Comparison of ENCODE assay signal across 11 cellular contexts in genomic region chr4:17616283-17616682, GRCh38. TPM values are rescaled to one million over a fixed set of nuclear protein-coding genes. Genes with fewer than 3 reads are reported as not detected.
DNase-seq lines count a peak whose midpoint lies in the region; ATAC-seq, FAIRE-seq and TF ChIP-seq lines count a peak whose summit lies in the region.
"Had no signal": no experiment of that assay in that cellular context is flagged by ENCODE, and none has a peak within 500 bp of the region (broad histone marks: within the 10 kb centered on the region; RNA-seq: fewer than 3 reads in every experiment).

No MANE protein-coding gene starts in this region.

- H3K4ac ChIP-seq in mesendoderm (ENCODE audit: low read depth, low read length) = no peak overlapping the region

- H3K27ac ChIP-seq in HepG2 (ENCODE audit: extremely low read length, insufficient read depth, low read length) (no peak overlapping the region), right lobe of liver (no peak overlapping the region), GM12878 (ENCODE audit: control insufficient read depth, insufficient read depth) (no peak overlapping the region), mesendoderm (ENCODE audit: low read depth, low read length) (no peak overlapping the region)
- H3K27ac ChIP-seq: C4-2B had no signal

- H3K79me2 ChIP-seq in HepG2 (ENCODE audit: insufficient read depth, low read length) (peaks cover 61% of the 10 kb centered on the region), GM12878 (ENCODE audit: control insufficient read depth, insufficient read depth, low read length) (peaks cover 47% of the 10 kb centered on the region), mesendoderm (ENCODE audit: control insufficient read depth, insufficient read depth, low read length) (peaks cover 44% of the 10 kb centered on the region)

- H3K4me1 ChIP-seq in HepG2 (ENCODE audit: insufficient read depth, low read length) (peaks cover 40% of the 10 kb centered on the region), right lobe of liver (peaks cover 0 to 16% (median 6%) of the 10 kb centered on the region in 4 donors), GM12878 (ENCODE audit: control insufficient read depth, insufficient read depth, low read length) (peaks cover 6% of the 10 kb centered on the region; the same call in 1 of the 2 replicates), mesendoderm (ENCODE audit: control insufficient read depth, low read depth, low read length) (no peaks in the 10 kb centered on the region)

- BruUV-seq in HepG2 (replicated peaks; lab: Mats Ljungman, UMichigan) (TSS peak; percentile 46), GM12878 (replicated peaks; lab: Mats Ljungman, UMichigan) (TSS peak; percentile 58)

- TF ChIP-seq EP300 in HepG2 (IDR thresholded peaks at IDR 0.05; ENCODE audit: low read depth in 2 of 2, low read length in 2 of 2) (no peak), HepG2 (CRISPR knock-in tag; IDR thresholded peaks at IDR 0.05; ENCODE audit: borderline replicate concordance) (no peak), GM12878 (IDR thresholded peaks at IDR 0.05; ENCODE audit: borderline replicate concordance in 1 of 2, control insufficient read depth in 1 of 2, low read depth in 2 of 2, low read length in 2 of 2) (no peak)

- no peak overlapping the region for H2AK5ac ChIP-seq in mesendoderm (ENCODE audit: low read length)

- H3K56ac ChIP-seq in mesendoderm (ENCODE audit: low read length) = no peak overlapping the region

- H3K18ac ChIP-seq in mesendoderm (ENCODE audit: low read length) = no peak overlapping the region

- peaks cover 11 to 40% of the 10 kb centered on the region in 2 experiments for H3K36me3 ChIP-seq in HepG2 (replicated peaks in 1 of 2; ENCODE audit: control insufficient read depth in 1 of 2, insufficient read depth in 2 of 2, low read length in 2 of 2)
- H3K36me3 ChIP-seq in right lobe of liver = peaks cover 0 to 17% (median 4%) of the 10 kb centered on the region in 4 donors
- H3K36me3 ChIP-seq in GM12878 (ENCODE audit: control insufficient read depth in 2 of 2, insufficient read depth in 2 of 2, low read length in 1 of 2) = peaks cover 3 to 12% of the 10 kb centered on the region in 2 experiments; a peak in 3 of 4 replicates
- peaks cover 4% of the 10 kb centered on the region for H3K36me3 ChIP-seq in mesendoderm (ENCODE audit: control insufficient read depth, insufficient read depth, low read length)

- H3K9ac ChIP-seq in HepG2 (ENCODE audit: insufficient read depth, low read depth, low read length) (peak overlapping the region; percentile 34; the same call in 1 of the 2 replicates), GM12878 (ENCODE audit: control insufficient read depth, insufficient read depth, low read length) (no peak overlapping the region), mesendoderm (ENCODE audit: low read length) (no peak overlapping the region)

- FAIRE-seq in HepG2 (lab: Jason Lieb, UNC) (no peak), GM12878 (lab: Jason Lieb, UNC) (no peak)
- FAIRE-seq: TTC549 had no signal

- H2BK15ac ChIP-seq in mesendoderm (replicated peaks; ENCODE audit: low read depth) = no peak overlapping the region

- H3K4me2 ChIP-seq in HepG2 (ENCODE audit: low read depth, low read length) = peak overlapping the region; percentile 92
- peak overlapping the region; percentile 95 for H3K4me2 ChIP-seq in GM12878 (ENCODE audit: control insufficient read depth, insufficient read depth)
- H3K4me2 ChIP-seq in mesendoderm (ENCODE audit: low read length) = peak overlapping the region; percentile 13

- H3K79me1 ChIP-seq in mesendoderm (ENCODE audit: low read length) = peaks cover 20% of the 10 kb centered on the region

- no peak for ATAC-seq in HepG2
- ATAC-seq in right lobe of liver = no peak
- ATAC-seq in GM12878 = peak; percentile 3; the same call in 1 of the 3 replicates
- ATAC-seq in HG03432 (IDR thresholded peaks at IDR 0.05; ENCODE audit: unreplicated experiment) = no peak
- ATAC-seq in GM19463 (IDR thresholded peaks at IDR 0.05; ENCODE audit: unreplicated experiment) = no peak

- no peak for TF ChIP-seq CTCF in HepG2 (CRISPR knock-in tag; IDR thresholded peaks at IDR 0.05)
- no peak for TF ChIP-seq CTCF in right lobe of liver (IDR thresholded peaks at IDR 0.05)
- no peak for TF ChIP-seq CTCF in GM12878 (IDR thresholded peaks at IDR 0.05 in 2 of 3, conservative IDR thresholded peaks at IDR 0.05 in 1 of 3; ENCODE audit: control insufficient read depth in 2 of 3, extremely low read depth in 1 of 3, insufficient read depth in 1 of 3, low read depth in 3 of 3, low read length in 3 of 3)

- 84% methylated on average over 5 of the region's 5 CpGs for WGBS in HepG2 (ENCODE audit: low lambda C conversion rate)
- 46% methylated on average over 5 of the region's 5 CpGs for WGBS in right lobe of liver (ENCODE audit: insufficient coverage, low coverage, low lambda C conversion rate, missing lambda C conversion rate)
- 69% methylated on average over 5 of the region's 5 CpGs for WGBS in GM12878 (ENCODE audit: insufficient coverage, insufficient replicate concordance, low lambda C conversion rate, missing lambda C conversion rate)
- WGBS in mesendoderm (ENCODE audit: extremely low coverage, insufficient coverage, low lambda C conversion rate) = no CpG with 5 or more reads among the region's 5 CpGs

- H3K27me3 ChIP-seq in HepG2 (ENCODE audit: control insufficient read depth in 1 of 2, insufficient read depth in 2 of 2, low read length in 2 of 2) (no peaks in the 10 kb centered on the region; a peak in 1 of 5 replicates), right lobe of liver (no peaks in the 10 kb centered on the region), GM12878 (replicated peaks in 1 of 2; ENCODE audit: control insufficient read depth in 2 of 2, insufficient read depth in 2 of 2, low read length in 1 of 2) (no peaks in the 10 kb centered on the region), mesendoderm (ENCODE audit: insufficient read depth, low read length, poor library complexity) (no peaks in the 10 kb centered on the region)

- POLR2A ChIA-PET in HepG2 (lab: Yijun Ruan, JAX) (interaction anchor here (3.3 kb wide), 1 partner anchor 40 kb away, joined by 14 read pairs; the partner anchor contains the start of gene LAP3), GM12878 (lab: Charles Lee) (no interaction called here)

- TF ChIP-seq POLR2A in HepG2 (IDR thresholded peaks at IDR 0.05; ENCODE audit: insufficient read depth in 1 of 2, low read depth in 2 of 2, low read length in 2 of 2) (no peak), right lobe of liver (IDR thresholded peaks at IDR 0.05) (no peak), GM12878 (IDR thresholded peaks at IDR 0.05; ENCODE audit: low read depth, low read length) (no peak)

- CTCF ChIA-PET in HepG2 (lab: Yijun Ruan, JAX; ENCODE audit: low intra/inter-chr PET ratio, low total read pairs) = no interaction called here
- CTCF ChIA-PET in GM12878 (lab: Yijun Ruan, JAX) = interaction anchor here (1.0 kb wide), 1 partner anchor 194 kb away, joined by 3 read pairs; the partner anchor contains the start of gene DCAF16

- in situ Hi-C loops in HepG2 (cut with HindIII; ENCODE audit: extremely low pct_ligation_motif_present, low pct_unique_long_range_greater_than_20kb) = no loop called here
- in situ Hi-C loops in GM12878 (cut with MboI) = no loop called here

- H3K9me3 ChIP-seq in HepG2 (ENCODE audit: low read length) (no peaks in the 10 kb centered on the region), right lobe of liver (no peaks in the 10 kb centered on the region), GM12878 (replicated peaks; ENCODE audit: control insufficient read depth, insufficient read depth, low read length) (no peaks in the 10 kb centered on the region)

- H2AFZ ChIP-seq in HepG2 (ENCODE audit: low read length) (no peak overlapping the region), GM12878 (ENCODE audit: control insufficient read depth, low read depth, low read length) (no peak overlapping the region)

- H4K5ac ChIP-seq in mesendoderm (ENCODE audit: low read length) = no peak overlapping the region

- H2BK5ac ChIP-seq in mesendoderm (ENCODE audit: low read length) = no peak overlapping the region

- H3K23ac ChIP-seq in mesendoderm (ENCODE audit: low read length) = no peak overlapping the region

- SMC1A ChIA-PET in GM12878 (lab: Charles Lee; ENCODE audit: uncharacterized antibody, unreplicated experiment) = interaction anchor here (2.7 kb wide), 1 partner anchor 39 kb away, joined by 9 read pairs; the partner anchor contains the start of gene LAP3

- TF ChIP-seq RAD21 in HepG2 (CRISPR knock-in tag; IDR thresholded peaks at IDR 0.05) (no peak), GM12878 (IDR thresholded peaks at IDR 0.05; ENCODE audit: insufficient read depth, low read depth, low read length) (no peak)

- RAD21 ChIA-PET in GM12878 (lab: Charles Lee; ENCODE audit: unreplicated experiment) = no interaction called here

- H2BK120ac ChIP-seq in mesendoderm (ENCODE audit: low read depth, low read length) = no peak overlapping the region

- no peak overlapping the region for H4K8ac ChIP-seq in mesendoderm (ENCODE audit: low read depth, low read length)

- H3K4me3 ChIP-seq in HepG2 (replicated peaks in 1 of 3; ENCODE audit: insufficient read depth in 1 of 3, low read depth in 2 of 3, low read length in 3 of 3) (peak overlapping the region; percentile 19 to 98 (median 92); a peak in 5 of 6 replicates), right lobe of liver (no peak overlapping the region), GM12878 (peak overlapping the region; percentile 67), mesendoderm (ENCODE audit: low read length) (no peak overlapping the region)

- no peak for DNase-seq in HepG2 (ENCODE audit: low spot score)
- no peak for DNase-seq in right lobe of liver
- DNase-seq in GM12878 (ENCODE audit: low read depth, low spot score) = no peak
- no peak for DNase-seq in mesendoderm
- no peak for DNase-seq in HPDE6-E6E7 (ENCODE audit: extremely low spot score)
- DNase-seq in cerebellar nuclear complex (lab: John Stamatoyannopoulos, UW) = no peak
- DNase-seq: NCI-H510A treated with DMSO at 0.1 percent for 48 hours had no signal

- intact Hi-C loops in HepG2 (cut with micrococcal nuclease; ENCODE audit: unreplicated experiment) (no loop called here), right lobe of liver (cut with DNase I) (no loop called here), GM12878 (cut with micrococcal nuclease; ENCODE audit: unreplicated experiment) (loop anchor here (10.0 kb wide), 1 partner anchor 1391 kb away; the partner anchor contains the start of gene TAPT1)

- H4K20me1 ChIP-seq in HepG2 (ENCODE audit: insufficient read depth, low read length) = peaks cover 31% of the 10 kb centered on the region
- peaks cover 11% of the 10 kb centered on the region; the same call in 1 of the 2 replicates for H4K20me1 ChIP-seq in GM12878 (ENCODE audit: control insufficient read depth, insufficient read depth)

RNA-seq across cellular contexts. Expression of gene MED28, which starts 1.8 kb away (rescaled TPM):
- total RNA-seq in HepG2 (2016; rRNA removed; fragmentation: Illumina TruSeq; extraction: Trizol) = 65.7 and 96.5 TPM in 2 replicates
- total RNA-seq in HepG2 (2016; cell fraction: cytosol; rRNA removed; fragmentation: Illumina TruSeq; extraction: Trizol; ENCODE audit: low read depth) = 21.4 and 22.2 TPM in 2 replicates
- 71.1 and 96.7 TPM in 2 replicates for total RNA-seq in HepG2 (2016; cell fraction: insoluble cytoplasmic fraction; rRNA removed; fragmentation: Illumina TruSeq; extraction: Trizol)
- total RNA-seq in HepG2 (2016; cell fraction: membrane; rRNA removed; fragmentation: Illumina TruSeq; extraction: Trizol) = 29.2 and 38.3 TPM in 2 replicates
- 32.7 and 37.6 TPM in 2 replicates for total RNA-seq in HepG2 (2016; cell fraction: nucleus; rRNA removed; fragmentation: Illumina TruSeq; extraction: Trizol)
- polyA plus RNA-seq in HepG2 (2011; rRNA removed) = 41.3 and 42.8 TPM in 2 replicates
- 10.0 and 12.5 TPM in 2 replicates for polyA plus RNA-seq in HepG2 (2011; cell fraction: cytosol; rRNA removed)
- polyA plus RNA-seq in HepG2 (2011; cell fraction: nucleus; rRNA removed) = 11.8 and 17.0 TPM in 2 replicates
- 52.1 and 53.1 TPM in 2 replicates for polyA plus RNA-seq in HepG2 (2012)
- polyA plus RNA-seq in HepG2 (2016; cell fraction: cytosol; fragmentation: Illumina TruSeq; extraction: Trizol; ENCODE audit: low read depth) = 23.2 and 23.3 TPM in 2 replicates
- 120 and 122 TPM in 2 replicates for polyA plus RNA-seq in HepG2 (2016; cell fraction: insoluble cytoplasmic fraction; fragmentation: Illumina TruSeq; extraction: Trizol; ENCODE audit: low read depth)
- 29.7 and 44.8 TPM in 2 replicates for polyA plus RNA-seq in HepG2 (2016; cell fraction: membrane; fragmentation: Illumina TruSeq; extraction: Trizol; ENCODE audit: low read depth)
- 33.6 and 40.5 TPM in 2 replicates for polyA plus RNA-seq in HepG2 (2016; cell fraction: nucleus; fragmentation: Illumina TruSeq; extraction: Trizol; ENCODE audit: insufficient read depth, low read depth)
- 14.1 and 27.0 TPM in 2 replicates for polyA minus RNA-seq in HepG2 (2011; rRNA and poly(A)+ RNA removed; ENCODE audit: low replicate concordance)
- polyA minus RNA-seq in HepG2 (2011; cell fraction: cytosol; rRNA and poly(A)+ RNA removed) = 42.5 and 48.0 TPM in 2 replicates
- 39.9 and 41.6 TPM in 2 replicates for polyA minus RNA-seq in HepG2 (2011; cell fraction: nucleus; rRNA and poly(A)+ RNA removed)
- 10 to 100 TPM in 4 of 6 experiments, 1 to 10 TPM in 2; 3.8 to 18.6 (median 15.3) TPM for total RNA-seq in right lobe of liver
- 59.3 and 62.7 TPM in 2 replicates for total RNA-seq in GM12878 (2013; cell fraction: nucleolus; rRNA removed)
- total RNA-seq in GM12878 (2014; rRNA removed) = 19.3 and 19.9 TPM in 2 replicates
- total RNA-seq in GM12878 (2014; rRNA removed; fragmentation: Illumina TruSeq; extraction: Trizol) = 46.2 and 56.0 TPM in 2 replicates
- total RNA-seq in GM12878 (2021) = 71.4 and 72.7 TPM in 2 replicates
- polyA plus RNA-seq in GM12878 (2011; ENCODE audit: low read depth) = 10.9 TPM
- 48.0 and 54.6 TPM in 2 replicates for polyA plus RNA-seq in GM12878 (2011; rRNA removed)
- 17.8 and 21.4 TPM in 2 replicates for polyA plus RNA-seq in GM12878 (2011; cell fraction: cytosol; rRNA removed)
- polyA plus RNA-seq in GM12878 (2011; cell fraction: nucleus; rRNA removed) = 20.1 and 22.0 TPM in 2 replicates
- 48.2 and 54.3 TPM in 2 replicates for polyA plus RNA-seq in GM12878 (2012)
- 18.6 and 22.6 TPM in 2 replicates for polyA plus RNA-seq in GM12878 (2014; fragmentation: Illumina TruSeq; extraction: Trizol)
- polyA plus RNA-seq in GM12878 (2014; fragmentation: Nextera tagmentation; extraction: Ambion mirVana) = 10 to 100 TPM; 44.4 to 77.4 TPM
- polyA plus RNA-seq in GM12878 (2014; rRNA removed) = 32.6 and 51.7 TPM in 2 replicates
- polyA plus RNA-seq in GM12878 (2016; fragmentation: Nextera tagmentation; extraction: Ambion mirVana) = 10 to 100 TPM; 64.5 to 71.0 TPM
- polyA minus RNA-seq in GM12878 (2011; rRNA and poly(A)+ RNA removed) = 17.3 and 21.6 TPM in 2 replicates
- 19.1 and 33.7 TPM in 2 replicates for polyA minus RNA-seq in GM12878 (2011; cell fraction: cytosol; rRNA and poly(A)+ RNA removed)
- polyA minus RNA-seq in GM12878 (2011; cell fraction: nucleus; rRNA and poly(A)+ RNA removed) = 19.0 and 25.4 TPM in 2 replicates
- 28.4 TPM for polyA plus RNA-seq in mesendoderm (2013, experiment 1 of 2)
- polyA plus RNA-seq in mesendoderm (2013, experiment 2 of 2) = 26.4 TPM

RNA-seq across cellular contexts. Expression of gene LAP3, which starts 39.3 kb away (rescaled TPM):
- total RNA-seq in HepG2 (2016; rRNA removed; fragmentation: Illumina TruSeq; extraction: Trizol) (125 and 177 TPM in 2 replicates), right lobe of liver (100 to 1,000 TPM in 4 of 6 experiments, 10 to 100 TPM in 2; 70.9 to 138 (median 102) TPM), GM12878 (2014; rRNA removed) (168 and 206 TPM in 2 replicates), GM12878 (2014; rRNA removed; fragmentation: Illumina TruSeq; extraction: Trizol) (217 and 228 TPM in 2 replicates), GM12878 (2021) (134 and 135 TPM in 2 replicates)
- 15.4 and 16.0 TPM in 2 replicates for total RNA-seq in HepG2 (2016; cell fraction: cytosol; rRNA removed; fragmentation: Illumina TruSeq; extraction: Trizol; ENCODE audit: low read depth)
- 126 and 179 TPM in 2 replicates for total RNA-seq in HepG2 (2016; cell fraction: insoluble cytoplasmic fraction; rRNA removed; fragmentation: Illumina TruSeq; extraction: Trizol)
- 26.0 and 30.3 TPM in 2 replicates for total RNA-seq in HepG2 (2016; cell fraction: membrane; rRNA removed; fragmentation: Illumina TruSeq; extraction: Trizol)
- total RNA-seq in HepG2 (2016; cell fraction: nucleus; rRNA removed; fragmentation: Illumina TruSeq; extraction: Trizol) = 64.4 and 68.5 TPM in 2 replicates
- polyA plus RNA-seq in HepG2 (2011; rRNA removed) (90.5 and 106 TPM in 2 replicates), GM12878 (2011; rRNA removed) (202 and 218 TPM in 2 replicates), GM12878 (2014; fragmentation: Illumina TruSeq; extraction: Trizol) (210 and 227 TPM in 2 replicates), GM12878 (2014; fragmentation: Nextera tagmentation; extraction: Ambion mirVana) (100 to 1,000 TPM; 153 to 206 TPM), GM12878 (2014; rRNA removed) (131 and 154 TPM in 2 replicates), GM12878 (2016; fragmentation: Nextera tagmentation; extraction: Ambion mirVana) (100 to 1,000 TPM; 245 to 249 TPM)
- 74.5 and 100 TPM in 2 replicates for polyA plus RNA-seq in HepG2 (2011; cell fraction: cytosol; rRNA removed)
- polyA plus RNA-seq in HepG2 (2011; cell fraction: nucleus; rRNA removed) = 37.3 and 46.1 TPM in 2 replicates
- polyA plus RNA-seq in HepG2 (2012) = 128 and 190 TPM in 2 replicates
- 10.5 and 11.8 TPM in 2 replicates for polyA plus RNA-seq in HepG2 (2016; cell fraction: cytosol; fragmentation: Illumina TruSeq; extraction: Trizol; ENCODE audit: low read depth)
- polyA plus RNA-seq in HepG2 (2016; cell fraction: insoluble cytoplasmic fraction; fragmentation: Illumina TruSeq; extraction: Trizol; ENCODE audit: low read depth) = 153 and 156 TPM in 2 replicates
- polyA plus RNA-seq in HepG2 (2016; cell fraction: membrane; fragmentation: Illumina TruSeq; extraction: Trizol; ENCODE audit: low read depth) = 17.8 and 21.9 TPM in 2 replicates
- 62.6 and 62.9 TPM in 2 replicates for polyA plus RNA-seq in HepG2 (2016; cell fraction: nucleus; fragmentation: Illumina TruSeq; extraction: Trizol; ENCODE audit: insufficient read depth, low read depth)
- polyA minus RNA-seq in HepG2 (2011; rRNA and poly(A)+ RNA removed; ENCODE audit: low replicate concordance) = 16.6 and 36.0 TPM in 2 replicates
- 59.6 and 67.2 TPM in 2 replicates for polyA minus RNA-seq in HepG2 (2011; cell fraction: cytosol; rRNA and poly(A)+ RNA removed)
- polyA minus RNA-seq in HepG2 (2011; cell fraction: nucleus; rRNA and poly(A)+ RNA removed) = 98.4 and 124 TPM in 2 replicates
- 88.9 and 91.1 TPM in 2 replicates for total RNA-seq in GM12878 (2013; cell fraction: nucleolus; rRNA removed)
- 145 TPM for polyA plus RNA-seq in GM12878 (2011; ENCODE audit: low read depth)
- polyA plus RNA-seq in GM12878 (2011; cell fraction: cytosol; rRNA removed) = 140 and 153 TPM in 2 replicates
- polyA plus RNA-seq in GM12878 (2011; cell fraction: nucleus; rRNA removed) = 109 and 118 TPM in 2 replicates
- 148 and 170 TPM in 2 replicates for polyA plus RNA-seq in GM12878 (2012)
- 141 and 160 TPM in 2 replicates for polyA minus RNA-seq in GM12878 (2011; rRNA and poly(A)+ RNA removed)
- 60.9 and 81.1 TPM in 2 replicates for polyA minus RNA-seq in GM12878 (2011; cell fraction: cytosol; rRNA and poly(A)+ RNA removed)
- polyA minus RNA-seq in GM12878 (2011; cell fraction: nucleus; rRNA and poly(A)+ RNA removed) = 52.6 and 83.4 TPM in 2 replicates
- 45.8 TPM for polyA plus RNA-seq in mesendoderm (2013, experiment 1 of 2)
- polyA plus RNA-seq in mesendoderm (2013, experiment 2 of 2) = 46.7 TPM

Comparison
In these comparisons a context has a peak if more than half of its experiments do, and no peak if none do; other contexts are left out.
1. H3K4me3 ChIP-seq: peak in HepG2 (3 of 3) and GM12878 (single experiment); none in right lobe of liver (0 of 3) and mesendoderm (single experiment).
2. H3K4me2 ChIP-seq: peak in every context shown above with its lines; median percentile 95 in GM12878; 92 in HepG2; 13 in mesendoderm.